ENCODE assay signal across 22 cellular contexts in the genomic region with DNA sequence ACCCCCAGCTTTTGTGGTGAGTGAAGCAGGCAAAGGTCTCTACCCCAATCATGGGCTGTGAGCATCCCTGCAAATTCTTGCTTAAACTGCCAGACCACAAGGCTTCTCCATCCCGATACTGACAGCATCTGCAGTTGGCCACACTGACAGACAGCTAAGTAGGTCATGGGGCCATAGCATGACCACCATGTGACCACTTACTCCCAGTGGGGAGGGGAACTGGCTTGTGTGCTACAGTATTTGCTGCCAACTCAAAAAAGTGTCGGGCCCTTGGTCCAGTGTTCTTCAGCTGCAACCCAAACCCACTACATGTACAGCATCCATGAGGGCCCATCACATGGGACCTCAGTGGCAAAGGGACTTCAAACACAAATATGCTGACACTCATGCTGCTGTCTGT.
"Had no signal": no experiment of that assay in that cellular context is flagged by ENCODE, and none has a peak within 500 bp of the region (broad histone marks: within the 10 kb centered on the region; RNA-seq: fewer than 3 reads in every experiment).

No MANE protein-coding gene starts in this region.

- H3K4me1 ChIP-seq: lower lobe of right lung, neural progenitor cell, parathyroid adenoma, psoas muscle, upper lobe of left lung, uterus had no signal

- H3K9me3 Mint-ChIP-seq: natural killer cell treated with Interleukin-12 subunit alpha and Interleukin-12 subunit beta and Interleukin-15 and Interleukin-18, amount 100 ng/mL, for 72 hours; neural progenitor cell; stimulated activated effector memory CD8-positive, alpha-beta T cell treated with anti-CD3 and anti-CD28 coated beads, Interleukin-12 subunit alpha, Interleukin-12 subunit beta, amount 100 ng/mL, for 72 hours had no signal

- H3K9ac ChIP-seq: neural progenitor cell, parathyroid adenoma had no signal

- H3K9me3 ChIP-seq: heart left ventricle, lower lobe of right lung, psoas muscle, tibial artery, upper lobe of left lung, uterus had no signal

- H3K36me3 Mint-ChIP-seq: natural killer cell treated with Interleukin-12 subunit alpha and Interleukin-12 subunit beta and Interleukin-15 and Interleukin-18, amount 100 ng/mL, for 72 hours; stimulated activated effector memory CD8-positive, alpha-beta T cell treated with anti-CD3 and anti-CD28 coated beads, Interleukin-12 subunit alpha, Interleukin-12 subunit beta, amount 100 ng/mL, for 72 hours had no signal

- H3K27me3 ChIP-seq: dorsolateral prefrontal cortex, heart left ventricle, neural progenitor cell, tibial artery, upper lobe of left lung, uterus had no signal

- H3K36me3 ChIP-seq: lower lobe of right lung, neural progenitor cell, upper lobe of left lung, uterus had no signal

- H2AFZ ChIP-seq: neural progenitor cell, parathyroid adenoma had no signal

- H3K4me3 Mint-ChIP-seq: natural killer cell treated with Interleukin-12 subunit alpha and Interleukin-12 subunit beta and Interleukin-15 and Interleukin-18, amount 100 ng/mL, for 72 hours; neural progenitor cell; stimulated activated effector memory CD8-positive, alpha-beta T cell treated with anti-CD3 and anti-CD28 coated beads, Interleukin-12 subunit alpha, Interleukin-12 subunit beta, amount 100 ng/mL, for 72 hours had no signal

- ATAC-seq: heart left ventricle; left lobe of liver; lower lobe of right lung; natural killer cell treated with Interleukin-12 subunit alpha and Interleukin-12 subunit beta and Interleukin-15 and Interleukin-18, amount 100 ng/mL, for 72 hours; psoas muscle; stimulated activated effector memory CD8-positive, alpha-beta T cell treated with anti-CD3 and anti-CD28 coated beads, Interleukin-12 subunit alpha, Interleukin-12 subunit beta, amount 100 ng/mL, for 72 hours; stimulated activated naive CD8-positive, alpha-beta T cell treated with anti-CD3 and anti-CD28 coated beads, Interleukin-15, Interleukin-2, amounts not matched to agents 100 U/mL and 50 U/mL, for 24 hours had no signal

- DNase-seq: dorsolateral prefrontal cortex; effector CD8-positive, alpha-beta T cell; foreskin melanocyte; mesenchymal stem cell; midbrain; occipital lobe; stimulated activated CD4-positive, alpha-beta T cell treated with anti-CD3 and anti-CD28 coated beads, Interleukin-4, amount 100 ng/mL, for 1 hour; stimulated activated CD8-positive, alpha-beta memory T cell treated with anti-CD3 and anti-CD28 coated beads, Interleukin-4, amount 100 ng/mL, for 48 hours; stimulated activated naive CD8-positive, alpha-beta T cell treated with anti-CD3 and anti-CD28 coated beads, Interleukin-15, Interleukin-2, amounts not matched to agents 100 U/mL and 50 U/mL, for 24 hours; tibial artery; upper lobe of left lung; uterus had no signal

- H3K4me1 Mint-ChIP-seq: stimulated activated effector memory CD8-positive, alpha-beta T cell treated with anti-CD3 and anti-CD28 coated beads, Interleukin-12 subunit alpha, Interleukin-12 subunit beta, amount 100 ng/mL, for 72 hours had no signal

- H3K27ac ChIP-seq: coronary artery, lower lobe of right lung, neural progenitor cell, parathyroid adenoma, psoas muscle, upper lobe of left lung, uterus had no signal

- H3K4me3 ChIP-seq: coronary artery, dorsolateral prefrontal cortex, heart left ventricle, lower lobe of right lung, neural progenitor cell, psoas muscle, smooth muscle cell, tibial artery, upper lobe of left lung, uterus had no signal

- H3K4me2 ChIP-seq: neural progenitor cell, smooth muscle cell had no signal

- H3K27ac Mint-ChIP-seq: natural killer cell treated with Interleukin-12 subunit alpha and Interleukin-12 subunit beta and Interleukin-15 and Interleukin-18, amount 100 ng/mL, for 72 hours; neural progenitor cell; stimulated activated effector memory CD8-positive, alpha-beta T cell treated with anti-CD3 and anti-CD28 coated beads, Interleukin-12 subunit alpha, Interleukin-12 subunit beta, amount 100 ng/mL, for 72 hours had no signal
